ENCODE assay signal across 21 cellular contexts in the genomic region with DNA sequence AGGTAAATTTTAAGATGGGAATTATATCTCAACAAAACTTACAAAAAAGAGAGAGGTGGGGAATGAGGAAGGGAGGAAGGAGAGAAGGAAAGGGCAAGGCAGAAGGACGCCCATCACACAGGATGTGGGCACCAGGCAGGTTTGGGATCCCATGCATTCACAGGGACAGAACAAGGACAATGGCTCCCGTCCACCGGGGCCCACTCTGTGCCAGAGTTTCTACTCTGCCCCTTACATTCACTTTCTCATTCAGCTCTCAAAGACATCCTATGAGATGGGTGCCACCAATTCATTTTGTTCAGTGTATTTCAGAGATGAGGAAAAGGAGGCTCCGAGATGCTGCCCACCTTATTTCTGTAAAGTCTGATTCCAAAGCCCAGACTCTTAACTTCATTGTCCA. TPM values are rescaled to one million over a fixed set of nuclear protein-coding genes. Genes with fewer than 3 reads are reported as not detected.
"Had no signal": no experiment of that assay in that cellular context is flagged by ENCODE, and none has a peak within 500 bp of the region (broad histone marks: within the 10 kb centered on the region; RNA-seq: fewer than 3 reads in every experiment).

No MANE protein-coding gene starts in this region.

- H3K27me3 ChIP-seq: MG63, SJCRH30 had no signal

- H3K27ac ChIP-seq: HL-60, RWPE1, SJCRH30 had no signal

- H3K36me3 ChIP-seq: MG63, SJCRH30 had no signal

- H3K4me3 ChIP-seq: MG63, SJCRH30 had no signal

- H3K9me3 ChIP-seq: MG63, SJCRH30 had no signal

- DNase-seq: Karpas-422, KG1, MG63, NCI-H1092, NCI-H1436, NCI-H187, NCI-H2029, NCI-H2081 treated with DMSO at 0.1 percent for 48 hours, NCI-H2171, NCI-H226, NCI-H446, NCI-H510A, NCI-H524 treated with DMSO at 0.1 percent for 48 hours, NCI-H69, NCI-H774, SHP77 treated with DMSO at 0.1 percent for 48 hours, SJCRH30 had no signal

- ATAC-seq: Panc1, SK-N-SH treated with all-trans-retinoic acid at 6 μM for 48 hours had no signal

- H3K4me1 ChIP-seq: SJCRH30 had no signal

RNA-seq across cellular contexts. Expression of a gene that starts 7.4 kb away (rescaled TPM):
- total RNA-seq: SJCRH30 had no signal

RNA-seq across cellular contexts. Expression of a gene that starts 23.5 kb away (rescaled TPM):
- total RNA-seq: SJCRH30 had no signal
